ENCODE assay signal across 24 cellular contexts in the genomic region with DNA sequence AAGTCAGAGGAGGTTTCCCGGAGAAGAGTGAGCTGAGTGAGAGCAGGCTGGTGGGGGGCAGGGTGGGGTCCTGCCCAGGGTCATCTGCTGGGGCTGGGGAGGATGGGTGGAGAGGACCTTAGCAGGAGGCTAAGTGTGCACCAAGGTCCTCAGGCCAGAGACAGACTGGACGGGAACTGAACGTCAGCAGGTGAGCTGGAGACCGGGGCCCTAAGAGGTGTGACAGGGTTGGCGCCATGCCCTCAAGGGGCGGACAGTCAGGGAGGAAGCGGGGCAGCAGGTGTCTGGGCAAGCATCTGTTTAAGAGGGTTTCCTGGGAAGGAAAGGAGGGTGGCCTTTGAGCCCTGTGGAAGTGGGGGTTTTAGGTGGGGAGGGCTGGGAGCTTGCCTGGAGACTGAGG. TPM values are rescaled to one million over a fixed set of nuclear protein-coding genes. Genes with fewer than 3 reads are reported as not detected.
"Had no signal": no experiment of that assay in that cellular context is flagged by ENCODE, and none has a peak within 500 bp of the region (broad histone marks: within the 10 kb centered on the region; RNA-seq: fewer than 3 reads in every experiment).

No MANE protein-coding gene starts in this region.

- H3K9me3 ChIP-seq: MG63, SJSA1 had no signal

- H3K27ac ChIP-seq: SJSA1, SK-N-MC had no signal

- H3K27ac Mint-ChIP-seq: T-cell had no signal

- H3K4me3 Mint-ChIP-seq: T-cell had no signal

- H3K27me3 ChIP-seq: MG63 had no signal

- FAIRE-seq: HepG2, RCC 7860 had no signal

- H3K36me3 ChIP-seq: MG63, SJSA1 had no signal

- H3K9me3 Mint-ChIP-seq: T-cell had no signal

- H3K36me3 Mint-ChIP-seq: T-cell had no signal

- H3K27me3 Mint-ChIP-seq: T-cell had no signal

- DNase-seq: IMR-90, Karpas-422, KG1, MG63, NCI-H1092 treated with DMSO at 0.1 percent for 48 hours, NCI-H1436, NCI-H187, NCI-H2029, NCI-H2081 treated with DMSO at 0.1 percent for 48 hours, NCI-H2171, NCI-H226, NCI-H510A, NCI-H524 treated with DMSO at 0.1 percent for 48 hours, NCI-H82, Right ventricle myocardium superior, RPMI8226, SIG-M5, SW 1271, T-cell had no signal

- H3K4me3 ChIP-seq: MG63, SJSA1, SK-N-MC had no signal

- H3K4me1 ChIP-seq: SJSA1 had no signal

- ATAC-seq: HepG2, T-cell had no signal

RNA-seq across cellular contexts. Expression of a gene that starts 13.6 kb away (rescaled TPM):
- total RNA-seq: HepG2, HT1080, IMR-90, SJSA1 had no signal
- polyA plus RNA-seq: HepG2 had no signal

RNA-seq across cellular contexts. Expression of a gene that starts 19.6 kb away (rescaled TPM):
- total RNA-seq: HepG2, HT1080, IMR-90, SJSA1 had no signal
- polyA plus RNA-seq: IMR-90 had no signal

RNA-seq across cellular contexts. Expression of a gene that starts 51.3 kb away (rescaled TPM):
- total RNA-seq: HepG2, HT1080, IMR-90, T-cell had no signal
